23 cellular contexts compared by ENCODE assay signal in the genomic region with DNA sequence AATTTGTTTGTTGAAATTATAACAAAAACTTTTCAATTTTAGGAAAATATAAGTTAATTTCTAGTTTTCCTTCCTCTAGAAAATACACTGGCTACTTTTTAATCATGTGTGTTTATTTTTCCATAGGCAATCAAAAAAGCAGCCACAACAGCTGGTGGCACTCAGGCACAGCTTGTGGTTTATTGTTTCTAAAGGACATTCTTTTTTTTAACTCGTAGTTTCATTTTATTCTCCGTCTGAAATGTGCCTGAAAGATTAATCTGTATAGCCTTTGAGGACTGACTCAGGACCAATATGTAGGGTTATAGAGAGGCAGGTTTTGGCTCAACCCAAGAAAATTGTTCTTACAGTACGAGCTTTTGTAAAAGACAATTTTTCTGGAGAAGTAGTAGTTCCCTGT. TPM values are rescaled to one million over a fixed set of nuclear protein-coding genes. Genes with fewer than 3 reads are reported as not detected.
DNase-seq lines count a peak whose midpoint lies in the region; TF ChIP-seq lines count a peak whose summit lies in the region.
"Had no signal": no experiment of that assay in that cellular context is flagged by ENCODE, and none has a peak within 500 bp of the region (broad histone marks: within the 10 kb centered on the region; RNA-seq: fewer than 3 reads in every experiment).

No MANE protein-coding gene starts in this region.

- H3K27ac Mint-ChIP-seq in osteocyte (ENCODE audit: unreplicated experiment), result peak overlapping the region; percentile 80
- H3K27ac Mint-ChIP-seq: WTC11 had no signal

- H3K4me1 Mint-ChIP-seq in osteocyte (ENCODE audit: unreplicated experiment), result peaks cover 13% of the 10 kb centered on the region
- H3K4me1 Mint-ChIP-seq: CD8-positive, alpha-beta memory T cell; neural crest cell; WTC11 had no signal

- H3K4me3 ChIP-seq in BLaER1 treated with 17β-estradiol and CSF1 and Interleukin-3, amounts not matched to agents 10 nM and 100 nM, result peak overlapping the region in 1 of 10 experiments; percentile 14; a peak in 2 of 20 replicates
- H3K4me3 ChIP-seq in MM.1S (ENCODE audit: low read length), result peak overlapping the region; percentile 21; the same call in 1 of the 2 replicates
- H3K4me3 ChIP-seq in SK-N-MC, result no peak overlapping the region
- no peak overlapping the region for H3K4me3 ChIP-seq in trophoblast cell (ENCODE audit: low read depth, low read length)
- H3K4me3 ChIP-seq: ascending aorta, spleen had no signal

- H3K18ac ChIP-seq in trophoblast cell (ENCODE audit: low read length), result no peak overlapping the region

- TF ChIP-seq CTCF in MM.1S (IDR thresholded peaks at IDR 0.05; ENCODE audit: low read length) (no peak), osteocyte (IDR thresholded peaks at IDR 0.05) (no peak)

- H3K9ac ChIP-seq in BLaER1 treated with 17β-estradiol and CSF1 and Interleukin-3, amounts not matched to agents 10 nM and 100 nM, result peak overlapping the region; percentile 10 to 54 (median 37); a peak in 8 of 22 replicates
- H3K9ac ChIP-seq in MM.1S (ENCODE audit: low read length), result no peak overlapping the region
- H3K9ac ChIP-seq in SK-N-MC (ENCODE audit: insufficient read length), result peak overlapping the region; percentile 37
- H3K9ac ChIP-seq in trophoblast cell (ENCODE audit: low read length), result no peak overlapping the region

- no peaks in the 10 kb centered on the region for H3K27me3 Mint-ChIP-seq in osteocyte (ENCODE audit: unreplicated experiment)
- H3K27me3 Mint-ChIP-seq: CD8-positive, alpha-beta memory T cell had no signal

- H3K79me1 ChIP-seq in trophoblast cell (ENCODE audit: low read length), result no peaks in the 10 kb centered on the region

- H2AFZ ChIP-seq in MM.1S (ENCODE audit: low read length), result no peak overlapping the region
- H2AFZ ChIP-seq in trophoblast cell (ENCODE audit: insufficient read depth, low read length, poor library complexity), result no peak overlapping the region

- H3K27me3 ChIP-seq in BLaER1 treated with 17β-estradiol and CSF1 and Interleukin-3, amounts not matched to agents 10 nM and 100 nM, result no peaks in the 10 kb centered on the region
- H3K27me3 ChIP-seq in MM.1S (replicated peaks; ENCODE audit: insufficient read depth, low read length) (no peaks in the 10 kb centered on the region), trophoblast cell (ENCODE audit: insufficient read depth, low read length) (no peaks in the 10 kb centered on the region)
- H3K27me3 ChIP-seq: ascending aorta, spleen had no signal

- peak overlapping the region; percentile 40 for H3K4me3 Mint-ChIP-seq in osteocyte (ENCODE audit: unreplicated experiment)
- H3K4me3 Mint-ChIP-seq: activated T-cell treated with anti-CD3 and anti-CD28 coated beads, Interleukin-2, amount 50 U/mL, for 4 hours; CD8-positive, alpha-beta memory T cell; neural crest cell; WTC11 had no signal

- DNase-seq in MM.1S, result peak; percentile 72
- no peak for DNase-seq in SK-N-MC (ENCODE audit: low read depth, low spot score)
- no peak for DNase-seq in osteocyte (ENCODE audit: extremely low spot score, unreplicated experiment)
- DNase-seq in NCI-H345 treated with DMSO at 0.1 percent for 48 hours (lab: John Stamatoyannopoulos, UW; ENCODE audit: unreplicated experiment), result no peak
- no peak for DNase-seq in NCI-H524 (lab: John Stamatoyannopoulos, UW)
- no peak for DNase-seq in trophoblast cell
- DNase-seq in cortex of kidney (lab: John Stamatoyannopoulos, UW), result no peak
- DNase-seq: activated naive CD4-positive, alpha-beta T cell treated with anti-CD3 and anti-CD28 coated beads, Interleukin-2, amount 50 U/mL, for 16 hours; activated T-cell treated with anti-CD3 and anti-CD28 coated beads, Interleukin-2, amount 50 U/mL, for 4 hours; CD8-positive, alpha-beta memory T cell; effector CD4-positive, alpha-beta T cell; left cardiac atrium; midbrain; NCI-H187; NCI-H524 treated with DMSO at 0.1 percent for 48 hours; SHP77 treated with DMSO at 0.1 percent for 48 hours; spleen; substantia nigra; T-helper 2 cell had no signal

- H4K20me1 ChIP-seq in BLaER1 treated with 17β-estradiol and CSF1 and Interleukin-3, amounts not matched to agents 10 nM and 100 nM, result no peaks in the 10 kb centered on the region
- H4K20me1 ChIP-seq in MM.1S (ENCODE audit: insufficient read depth, low read length), result no peaks in the 10 kb centered on the region

- H3K14ac ChIP-seq in trophoblast cell (ENCODE audit: low read length), result no peak overlapping the region

- no peak overlapping the region for H4K12ac ChIP-seq in trophoblast cell (ENCODE audit: low read depth, low read length)

- no peak overlapping the region for H2BK120ac ChIP-seq in trophoblast cell (ENCODE audit: insufficient read depth, low read length, poor library complexity)

- WGBS in trophoblast cell (ENCODE audit: extremely low coverage, insufficient coverage, insufficient read length), result no CpG with 5 or more reads among the region's 3 CpGs

- peaks cover 17% of the 10 kb centered on the region for H3F3A ChIP-seq in MM.1S (ENCODE audit: insufficient read depth, low read length)

- H3K36me3 ChIP-seq in BLaER1 treated with 17β-estradiol and CSF1 and Interleukin-3, amounts not matched to agents 10 nM and 100 nM, result peaks cover 50 to 77% (median 58%) of the 10 kb centered on the region in 11 experiments
- no peaks in the 10 kb centered on the region for H3K36me3 ChIP-seq in MM.1S (replicated peaks; ENCODE audit: insufficient read depth, low read length)
- peaks cover 16% of the 10 kb centered on the region; the same call in 1 of the 2 replicates for H3K36me3 ChIP-seq in SK-N-MC (ENCODE audit: insufficient read depth, low read length)
- peaks cover 18 to 34% of the 10 kb centered on the region in 2 experiments for H3K36me3 ChIP-seq in trophoblast cell (ENCODE audit: control insufficient read depth in 1 of 2, insufficient read depth in 2 of 2, low read length in 2 of 2)

- H3K79me2 ChIP-seq in MM.1S (ENCODE audit: low read length) (no peaks in the 10 kb centered on the region), trophoblast cell (ENCODE audit: control insufficient read depth, insufficient read depth, low read length, poor library complexity) (no peaks in the 10 kb centered on the region)

- no peaks in the 10 kb centered on the region for H3K9me3 Mint-ChIP-seq in osteocyte (ENCODE audit: unreplicated experiment)
- H3K9me3 Mint-ChIP-seq: activated T-cell treated with anti-CD3 and anti-CD28 coated beads, Interleukin-2, amount 50 U/mL, for 4 hours; CD8-positive, alpha-beta memory T cell; neural crest cell; WTC11 had no signal

- H3K27ac ChIP-seq in BLaER1 treated with 17β-estradiol and CSF1 and Interleukin-3, amounts not matched to agents 10 nM and 100 nM, result peak overlapping the region in 9 of 11 experiments; percentile 37 to 61 (median 52); a peak in 15 of 22 replicates
- H3K27ac ChIP-seq in MM.1S (ENCODE audit: low read length) (peak overlapping the region; percentile 52; the same call in 1 of the 2 replicates), SK-N-MC (no peak overlapping the region), trophoblast cell (ENCODE audit: low read depth, low read length) (no peak overlapping the region)
- H3K27ac ChIP-seq: ascending aorta had no signal

- no peak overlapping the region for H3K4ac ChIP-seq in trophoblast cell (ENCODE audit: low read depth, low read length)

- H2BK12ac ChIP-seq in trophoblast cell (ENCODE audit: low read length), result no peak overlapping the region

- H2AK5ac ChIP-seq in trophoblast cell (ENCODE audit: low read length), result no peak overlapping the region

- no peak overlapping the region for H4K91ac ChIP-seq in trophoblast cell (ENCODE audit: low read depth, low read length)

- peak overlapping the region; percentile 27 to 72 (median 53); a peak in 19 of 22 replicates for H3K4me2 ChIP-seq in BLaER1 treated with 17β-estradiol and CSF1 and Interleukin-3, amounts not matched to agents 10 nM and 100 nM
- H3K4me2 ChIP-seq in MM.1S (ENCODE audit: low read depth, low read length) (peak overlapping the region; percentile 79), trophoblast cell (ENCODE audit: low read length) (no peak overlapping the region)

- H4K8ac ChIP-seq in trophoblast cell (ENCODE audit: low read depth, low read length), result no peak overlapping the region

- H3K23ac ChIP-seq in trophoblast cell (ENCODE audit: low read length), result no peak overlapping the region

- no peaks in the 10 kb centered on the region for H3K9me2 ChIP-seq in MM.1S (replicated peaks; ENCODE audit: insufficient read depth, low read length)

- H3K4me1 ChIP-seq in BLaER1 treated with 17β-estradiol and CSF1 and Interleukin-3, amounts not matched to agents 10 nM and 100 nM, result peaks cover 13 to 28% (median 24%) of the 10 kb centered on the region in 10 experiments; a peak in 18 of 20 replicates
- H3K4me1 ChIP-seq in MM.1S (ENCODE audit: low read length), result peaks cover 22% of the 10 kb centered on the region
- no peaks in the 10 kb centered on the region for H3K4me1 ChIP-seq in trophoblast cell (ENCODE audit: control insufficient read depth in 1 of 2, insufficient read depth in 2 of 2, low read length in 2 of 2)
- H3K4me1 ChIP-seq: ascending aorta had no signal

- no peak overlapping the region for H2BK5ac ChIP-seq in trophoblast cell (ENCODE audit: low read depth, low read length, poor library complexity)

- H3K36me3 Mint-ChIP-seq in osteocyte (ENCODE audit: unreplicated experiment), result peaks cover 26% of the 10 kb centered on the region

- no peaks in the 10 kb centered on the region for H3K9me3 ChIP-seq in BLaER1 treated with 17β-estradiol and CSF1 and Interleukin-3, amounts not matched to agents 10 nM and 100 nM (replicated peaks in 1 of 11)
- H3K9me3 ChIP-seq in MM.1S (replicated peaks; ENCODE audit: insufficient read depth, low read length) (no peaks in the 10 kb centered on the region), SK-N-MC (ENCODE audit: low read depth, low read length) (no peaks in the 10 kb centered on the region), trophoblast cell (ENCODE audit: insufficient read depth, low read depth, low read length) (no peaks in the 10 kb centered on the region)
- H3K9me3 ChIP-seq: ascending aorta, spleen had no signal

RNA-seq across cellular contexts. Expression of a gene that starts 20.6 kb away (rescaled TPM):
- total RNA-seq in osteocyte, result 40.5 and 44.5 TPM in 2 replicates
- polyA plus RNA-seq in trophoblast cell (2013), result 30.3 and 35.6 TPM in 2 replicates

RNA-seq across cellular contexts. Expression of a gene that starts 26.6 kb away (rescaled TPM):
- 12.7 and 15.5 TPM in 2 replicates for total RNA-seq in osteocyte
- 14.8 and 16.1 TPM in 2 replicates for polyA plus RNA-seq in trophoblast cell (2013)

Comparison
In these comparisons a context has a peak if more than half of its experiments do, and no peak if none do; other contexts are left out.
1. H3K27ac ChIP-seq: peak in BLaER1 treated with 17β-estradiol and CSF1 and Interleukin-3, amounts not matched to agents 10 nM and 100 nM (9 of 11) and MM.1S (single experiment); none in SK-N-MC (single experiment) and trophoblast cell (single experiment).
2. H3K9ac ChIP-seq: peak in BLaER1 treated with 17β-estradiol and CSF1 and Interleukin-3, amounts not matched to agents 10 nM and 100 nM (11 of 11) and SK-N-MC (single experiment); none in MM.1S (single experiment) and trophoblast cell (single experiment).